ENCODE assay signal across 11 cellular contexts in genomic region chr19:32458500-32459123, GRCh38. TPM values are rescaled to one million over a fixed set of nuclear protein-coding genes. Genes with fewer than 3 reads are reported as not detected.
DNase-seq lines count a peak whose midpoint lies in the region; ATAC-seq, FAIRE-seq and TF ChIP-seq lines count a peak whose summit lies in the region.
"Had no signal": no experiment of that assay in that cellular context is flagged by ENCODE, and none has a peak within 500 bp of the region (broad histone marks: within the 10 kb centered on the region; RNA-seq: fewer than 3 reads in every experiment).

No MANE protein-coding gene starts in this region.

- no peak overlapping the region for H2AFZ ChIP-seq in HepG2 (ENCODE audit: low read length)

- WGBS in HepG2 (ENCODE audit: low lambda C conversion rate), result 90% methylated on average over 4 of the region's 4 CpGs
- WGBS in right lobe of liver (ENCODE audit: insufficient coverage, low coverage, low lambda C conversion rate, missing lambda C conversion rate), result 56% methylated on average over 4 of the region's 4 CpGs

- H3K4me2 ChIP-seq in HepG2 (ENCODE audit: low read depth, low read length), result no peak overlapping the region

- no peak for ATAC-seq in HepG2
- ATAC-seq in right lobe of liver, result no peak
- peak; percentile 85 for ATAC-seq in HG02588 (IDR thresholded peaks at IDR 0.05; ENCODE audit: unreplicated experiment)

- TF ChIP-seq CTCF in HepG2 (CRISPR knock-in tag; IDR thresholded peaks at IDR 0.05) (no peak), right lobe of liver (IDR thresholded peaks at IDR 0.05) (no peak)

- TF ChIP-seq RAD21 in HepG2 (CRISPR knock-in tag; IDR thresholded peaks at IDR 0.05), result no peak

- no peak overlapping the region for H3K9ac ChIP-seq in HepG2 (ENCODE audit: insufficient read depth, low read depth, low read length)

- H3K27me3 ChIP-seq in HepG2 (ENCODE audit: control insufficient read depth in 1 of 2, insufficient read depth in 2 of 2, low read length in 2 of 2) (no peaks in the 10 kb centered on the region), right lobe of liver (no peaks in the 10 kb centered on the region)
- H3K27me3 ChIP-seq: BE2C, ovary had no signal

- POLR2A ChIA-PET in HepG2 (lab: Yijun Ruan, JAX), result no interaction called here

- intact Hi-C loops in HepG2 (cut with micrococcal nuclease; ENCODE audit: unreplicated experiment), result no loop called here
- intact Hi-C loops in right lobe of liver (cut with DNase I), result no loop called here

- H3K9me3 ChIP-seq in HepG2 (ENCODE audit: low read length), result no peaks in the 10 kb centered on the region
- no peaks in the 10 kb centered on the region for H3K9me3 ChIP-seq in right lobe of liver
- H3K9me3 ChIP-seq: BE2C, ovary had no signal

- H3K4me1 ChIP-seq in HepG2 (ENCODE audit: insufficient read depth, low read length), result peaks cover 9% of the 10 kb centered on the region
- no peaks in the 10 kb centered on the region for H3K4me1 ChIP-seq in right lobe of liver
- H3K4me1 ChIP-seq: BE2C had no signal

- FAIRE-seq in HepG2 (lab: Jason Lieb, UNC) (no peak), HTR-8/SVneo (lab: Jason Lieb, UNC) (peak; percentile 62), urothelium cell line (lab: Jason Lieb, UNC) (no peak)
- FAIRE-seq: TTC549 had no signal

- H3K4me3 ChIP-seq in HepG2 (replicated peaks in 1 of 3; ENCODE audit: insufficient read depth in 1 of 3, low read depth in 2 of 3, low read length in 3 of 3) (no peak overlapping the region), right lobe of liver (no peak overlapping the region)
- H3K4me3 ChIP-seq: ovary had no signal

- no peaks in the 10 kb centered on the region for H4K20me1 ChIP-seq in HepG2 (ENCODE audit: insufficient read depth, low read length)

- TF ChIP-seq POLR2A in HepG2 (IDR thresholded peaks at IDR 0.05; ENCODE audit: insufficient read depth in 1 of 2, low read depth in 2 of 2, low read length in 2 of 2), result no peak
- no peak for TF ChIP-seq POLR2A in right lobe of liver (IDR thresholded peaks at IDR 0.05)

- DNase-seq in HepG2 (ENCODE audit: low spot score) (no peak), right lobe of liver (no peak), HTR-8/SVneo (ENCODE audit: insufficient read length, low spot score) (no peak), pons (ENCODE audit: low spot score) (no peak), urothelium cell line (ENCODE audit: low spot score) (no peak), SKM-1 treated with dmso at 0.1 percent for 144 hours (lab: John Stamatoyannopoulos, UW; ENCODE audit: unreplicated experiment) (no peak)
- DNase-seq in activated naive CD4-positive, alpha-beta T cell (lab: John Stamatoyannopoulos, UW), result no peak
- DNase-seq: BE2C, ovary had no signal

- TSS peak; percentile 13 for BruUV-seq in HepG2 (replicated peaks; lab: Mats Ljungman, UMichigan)

- CTCF ChIA-PET in HepG2 (lab: Yijun Ruan, JAX; ENCODE audit: low intra/inter-chr PET ratio, low total read pairs), result no interaction called here

- no peak for TF ChIP-seq EP300 in HepG2 (IDR thresholded peaks at IDR 0.05; ENCODE audit: low read depth in 2 of 2, low read length in 2 of 2)
- TF ChIP-seq EP300 in HepG2 (CRISPR knock-in tag; IDR thresholded peaks at IDR 0.05; ENCODE audit: borderline replicate concordance), result no peak

- in situ Hi-C loops in HepG2 (cut with HindIII; ENCODE audit: extremely low pct_ligation_motif_present, low pct_unique_long_range_greater_than_20kb), result no loop called here

- peaks cover 6 to 35% of the 10 kb centered on the region in 2 experiments; a peak in 4 of 5 replicates for H3K36me3 ChIP-seq in HepG2 (replicated peaks in 1 of 2; ENCODE audit: control insufficient read depth in 1 of 2, insufficient read depth in 2 of 2, low read length in 2 of 2)
- no peaks in the 10 kb centered on the region for H3K36me3 ChIP-seq in right lobe of liver
- H3K36me3 ChIP-seq: ovary had no signal

- H3K27ac ChIP-seq in HepG2 (ENCODE audit: extremely low read length, insufficient read depth, low read length), result no peak overlapping the region
- no peak overlapping the region for H3K27ac ChIP-seq in right lobe of liver
- H3K27ac ChIP-seq: ovary had no signal

- H3K79me2 ChIP-seq in HepG2 (ENCODE audit: insufficient read depth, low read length), result no peaks in the 10 kb centered on the region

TF ChIP-seq in HepG2, 621 proteins besides CTCF, POLR2A, EP300 and RAD21 (continues in another document):
- no peak for TF ChIP-seq ZGPAT (CRISPR knock-in tag; IDR thresholded peaks at IDR 0.05)
- TF ChIP-seq SNAPC5 (CRISPR knock-in tag; IDR thresholded peaks at IDR 0.05; ENCODE audit: borderline replicate concordance), result no peak
- no peak for TF ChIP-seq STAT6 (CRISPR knock-in tag; IDR thresholded peaks at IDR 0.05; ENCODE audit: borderline replicate concordance)
- no peak for TF ChIP-seq ERF (CRISPR knock-in tag; IDR thresholded peaks at IDR 0.05)
- TF ChIP-seq ZSCAN9 (CRISPR knock-in tag; IDR thresholded peaks at IDR 0.05; ENCODE audit: borderline replicate concordance), result no peak
- TF ChIP-seq MNT (IDR thresholded peaks at IDR 0.05), result no peak
- TF ChIP-seq ZNF136 (CRISPR knock-in tag; IDR thresholded peaks at IDR 0.05; ENCODE audit: low read depth), result no peak
- TF ChIP-seq ZNF564 (CRISPR knock-in tag; IDR thresholded peaks at IDR 0.05), result no peak

RNA-seq across cellular contexts. Expression of gene DPY19L3, which starts 53.0 kb away (rescaled TPM):
- total RNA-seq in HepG2 (2016; rRNA removed; fragmentation: Illumina TruSeq; extraction: Trizol), result 9.8 and 25.2 TPM in 2 replicates
- total RNA-seq in HepG2 (2016; cell fraction: cytosol; rRNA removed; fragmentation: Illumina TruSeq; extraction: Trizol; ENCODE audit: low read depth), result 1.6 and 2.4 TPM in 2 replicates
- 11.2 and 21.8 TPM in 2 replicates for total RNA-seq in HepG2 (2016; cell fraction: insoluble cytoplasmic fraction; rRNA removed; fragmentation: Illumina TruSeq; extraction: Trizol)
- total RNA-seq in HepG2 (2016; cell fraction: membrane; rRNA removed; fragmentation: Illumina TruSeq; extraction: Trizol), result 5.2 and 5.7 TPM in 2 replicates
- total RNA-seq in HepG2 (2016; cell fraction: nucleus; rRNA removed; fragmentation: Illumina TruSeq; extraction: Trizol), result 53.6 and 61.6 TPM in 2 replicates
- polyA plus RNA-seq in HepG2 (2011; rRNA removed), result 21.6 and 22.9 TPM in 2 replicates
- polyA plus RNA-seq in HepG2 (2011; cell fraction: cytosol; rRNA removed), result 14.4 and 15.5 TPM in 2 replicates
- 117 and 122 TPM in 2 replicates for polyA plus RNA-seq in HepG2 (2011; cell fraction: nucleus; rRNA removed)
- polyA plus RNA-seq in HepG2 (2012), result 15.6 and 16.7 TPM in 2 replicates
- polyA plus RNA-seq in HepG2 (2016; cell fraction: cytosol; fragmentation: Illumina TruSeq; extraction: Trizol; ENCODE audit: low read depth), result 0.78 and 0.86 TPM in 2 replicates
- polyA plus RNA-seq in HepG2 (2016; cell fraction: insoluble cytoplasmic fraction; fragmentation: Illumina TruSeq; extraction: Trizol; ENCODE audit: low read depth), result 7.6 and 8.8 TPM in 2 replicates
- 3.2 and 3.3 TPM in 2 replicates for polyA plus RNA-seq in HepG2 (2016; cell fraction: membrane; fragmentation: Illumina TruSeq; extraction: Trizol; ENCODE audit: low read depth)
- 60.1 and 76.3 TPM in 2 replicates for polyA plus RNA-seq in HepG2 (2016; cell fraction: nucleus; fragmentation: Illumina TruSeq; extraction: Trizol; ENCODE audit: insufficient read depth, low read depth)
- 25.0 and 30.6 TPM in 2 replicates for polyA minus RNA-seq in HepG2 (2011; rRNA and poly(A)+ RNA removed; ENCODE audit: low replicate concordance)
- polyA minus RNA-seq in HepG2 (2011; cell fraction: cytosol; rRNA and poly(A)+ RNA removed), result 22.8 and 24.8 TPM in 2 replicates
- 128 and 146 TPM in 2 replicates for polyA minus RNA-seq in HepG2 (2011; cell fraction: nucleus; rRNA and poly(A)+ RNA removed)
- 10 to 100 TPM in 4 of 6 experiments, 1 to 10 TPM in 2; 8.0 to 13.5 (median 12.4) TPM for total RNA-seq in right lobe of liver
